Comparison of ENCODE assay signal across 28 cellular contexts in the genomic region with DNA sequence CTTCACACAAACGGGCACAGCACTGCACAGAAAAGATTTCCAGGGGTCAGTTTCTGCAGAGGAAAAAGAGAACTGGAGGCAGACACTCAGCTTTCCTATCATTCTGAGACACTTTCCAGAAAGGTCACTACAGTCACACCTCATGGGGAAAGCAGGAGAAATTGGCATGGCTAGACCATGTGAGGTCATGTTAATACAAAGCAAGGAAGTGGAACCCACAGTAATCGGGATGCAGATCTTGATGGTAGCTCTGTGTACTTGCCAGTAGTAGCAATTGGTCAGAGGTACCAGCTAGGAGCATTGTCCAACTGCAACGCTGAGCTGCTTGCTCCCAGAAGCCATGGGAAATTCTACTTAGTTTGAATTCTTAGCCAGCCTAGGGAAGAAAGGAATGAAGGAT.
"Had no signal": no experiment of that assay in that cellular context is flagged by ENCODE, and none has a peak within 500 bp of the region (broad histone marks: within the 10 kb centered on the region; RNA-seq: fewer than 3 reads in every experiment).

No MANE protein-coding gene starts in this region.

- H3K27me3 ChIP-seq: left lung, neutrophil, right atrium auricular region, right lobe of liver, stomach, testis, thyroid gland, transverse colon, upper lobe of left lung, vagina had no signal

- H3K9ac ChIP-seq: parathyroid adenoma had no signal

- H3K4me3 ChIP-seq: left lung, lower lobe of right lung, psoas muscle, right atrium auricular region, right lobe of liver, smooth muscle cell, stomach, testis, thyroid gland, transverse colon, upper lobe of left lung, vagina had no signal

- H3K27ac ChIP-seq: left lung, lower lobe of right lung, neutrophil, parathyroid adenoma, psoas muscle, right atrium auricular region, right lobe of liver, stomach, testis, thyroid gland, transverse colon, upper lobe of left lung, vagina had no signal

- ATAC-seq: left colon; left lung; lower lobe of right lung; natural killer cell; psoas muscle; right lobe of liver; stimulated activated naive B cell treated with anti-CD40 and anti-IgM and Interleukin-4, amounts not matched to agents 10 μg/mL and 1 μg/mL and 100 μg/mL, for 72 hours; stimulated activated naive CD8-positive, alpha-beta T cell treated with anti-CD3 and anti-CD28 coated beads, Interleukin-15, Interleukin-2, amounts not matched to agents 100 U/mL and 50 U/mL, for 24 hours had no signal

- H3K9me3 ChIP-seq: lower lobe of right lung, neutrophil, psoas muscle, right atrium auricular region, right lobe of liver, testis, thyroid gland, transverse colon, upper lobe of left lung, vagina had no signal

- H3K36me3 ChIP-seq: left lung, lower lobe of right lung, neutrophil, right atrium auricular region, right lobe of liver, stomach, thyroid gland, transverse colon, upper lobe of left lung, vagina had no signal

- H2AFZ ChIP-seq: parathyroid adenoma had no signal

- DNase-seq: hypothalamus; immature natural killer cell; kidney; left colon; left lung; lower lobe of right lung; mammary epithelial cell; mesenchymal stem cell; naive B cell; natural killer cell; nephron progenitor cell; occipital lobe; psoas muscle; right lobe of liver; stimulated activated CD4-positive, alpha-beta T cell treated with anti-CD3 and anti-CD28 coated beads, Interleukin-2, amount 100 ng/mL, for 24 hours; stimulated activated CD4-positive, alpha-beta T cell treated with anti-CD3 and anti-CD28 coated beads, Interleukin-4, amount 100 ng/mL, for 1 hour; stimulated activated naive B cell treated with anti-CD40 and anti-IgM and Interleukin-4, amounts not matched to agents 10 μg/mL and 1 μg/mL and 100 μg/mL, for 72 hours; stimulated activated naive CD8-positive, alpha-beta T cell treated with anti-CD3 and anti-CD28 coated beads, Interleukin-15, Interleukin-2, amounts not matched to agents 100 U/mL and 50 U/mL, for 24 hours; stomach; testis; thyroid gland; transverse colon; upper lobe of left lung had no signal

- H3K79me2 ChIP-seq: parathyroid adenoma had no signal

- H3K4me1 ChIP-seq: left lung, lower lobe of right lung, parathyroid adenoma, psoas muscle, right atrium auricular region, right lobe of liver, stomach, testis, thyroid gland, transverse colon, upper lobe of left lung, vagina had no signal

- H3K4me2 ChIP-seq: smooth muscle cell had no signal
